ENCODE assay signal across 21 cellular contexts in the genomic region with DNA sequence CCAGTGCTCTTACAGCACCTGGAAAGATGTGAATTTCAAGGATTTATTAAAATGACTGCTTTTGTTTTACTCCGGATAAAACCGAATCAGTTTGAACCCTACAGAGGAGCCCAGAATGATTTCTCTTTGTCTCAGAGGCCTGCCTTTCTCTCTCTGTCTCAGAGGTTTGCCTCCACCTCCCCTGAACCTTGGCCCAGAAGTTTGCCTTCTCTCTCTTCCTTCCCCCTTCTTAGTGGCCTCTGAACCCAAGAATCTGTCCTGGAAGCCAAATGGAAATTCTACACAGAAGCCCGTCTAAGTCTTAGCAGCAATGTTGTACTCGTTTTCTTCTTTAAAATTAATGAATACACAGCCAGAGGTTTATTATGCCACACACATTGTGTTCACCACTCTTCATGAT.
DNase-seq lines count a peak whose midpoint lies in the region; ATAC-seq and TF ChIP-seq lines count a peak whose summit lies in the region.
"Had no signal": no experiment of that assay in that cellular context is flagged by ENCODE, and none has a peak within 500 bp of the region (broad histone marks: within the 10 kb centered on the region; RNA-seq: fewer than 3 reads in every experiment).

No MANE protein-coding gene starts in this region.

- no TSS peak for BruUV-seq in HCT116 (replicated peaks; lab: Mats Ljungman, UMichigan)
- no TSS peak for BruUV-seq in PC-9 (replicated peaks; lab: Mats Ljungman, UMichigan)

- ATAC-seq in HCT116 (no peak), left colon (peak; percentile 74)
- no peak for ATAC-seq in natural killer cell treated with Interleukin-12 subunit alpha and Interleukin-12 subunit beta and Interleukin-15 and Interleukin-18, amount 100 ng/mL, for 72 hours

- intact Hi-C loops in HCT116 (cut with micrococcal nuclease) (no loop called here), PC-9 (cut with micrococcal nuclease; ENCODE audit: unreplicated experiment) (no loop called here), left colon (cut with DNase I, micrococcal nuclease) (no loop called here)

- H3K27me3 ChIP-seq in HCT116 (ENCODE audit: insufficient read depth, low read length): no peaks in the 10 kb centered on the region
- H3K27me3 ChIP-seq in PC-9 (ENCODE audit: insufficient read depth, low read depth): peaks cover 6% of the 10 kb centered on the region; the same call in 1 of the 2 replicates
- peaks cover 22% of the 10 kb centered on the region for H3K27me3 ChIP-seq in skeletal muscle satellite cell (ENCODE audit: control insufficient read depth, insufficient read depth, low read length)
- H3K27me3 ChIP-seq: testis had no signal

- no peak overlapping the region for H3K27ac Mint-ChIP-seq in natural killer cell treated with Interleukin-12 subunit alpha and Interleukin-12 subunit beta and Interleukin-15 and Interleukin-18, amount 100 ng/mL, for 72 hours
- H3K27ac Mint-ChIP-seq: activated CD4-positive, alpha-beta T cell treated with anti-CD3 and anti-CD28 coated beads, Interleukin-2, amount 10 ng/mL, durations not matched to agents 24 days and 14 days; activated naive CD4-positive, alpha-beta T cell treated with anti-CD3 and anti-CD28 coated beads, Interleukin-2, amount 10 ng/mL, durations not matched to agents 7 days and 5 days; memory B cell; stimulated activated naive B cell treated with anti-CD40 and anti-IgM and Interleukin-4, amounts not matched to agents 10 μg/mL and 1 μg/mL and 100 μg/mL, for 72 hours had no signal

- no peaks in the 10 kb centered on the region for H3K9me3 Mint-ChIP-seq in natural killer cell treated with Interleukin-12 subunit alpha and Interleukin-12 subunit beta and Interleukin-15 and Interleukin-18, amount 100 ng/mL, for 72 hours
- H3K9me3 Mint-ChIP-seq: activated CD4-positive, alpha-beta T cell treated with anti-CD3 and anti-CD28 coated beads, Interleukin-2, amount 10 ng/mL, durations not matched to agents 24 days and 14 days; activated naive CD4-positive, alpha-beta T cell treated with anti-CD3 and anti-CD28 coated beads, Interleukin-2, amount 10 ng/mL, durations not matched to agents 7 days and 5 days; CD4-positive, alpha-beta memory T cell; memory B cell; stimulated activated naive B cell treated with anti-CD40 and anti-IgM and Interleukin-4, amounts not matched to agents 10 μg/mL and 1 μg/mL and 100 μg/mL, for 72 hours had no signal

- H3K27ac ChIP-seq in HCT116 (ENCODE audit: low read depth, low read length) (no peak overlapping the region), PC-9 (no peak overlapping the region)
- H3K27ac ChIP-seq: testis, VCaP had no signal

- DNase-seq in HCT116 (ENCODE audit: low read depth, low spot score) (no peak), PC-9 (no peak), left colon (no peak), AG08396 (ENCODE audit: low spot score) (no peak), GF-D8 (lab: John Stamatoyannopoulos, UW) (no peak)
- DNase-seq in natural killer cell treated with Interleukin-12 subunit alpha and Interleukin-12 subunit beta and Interleukin-15 and Interleukin-18, amount 100 ng/mL, for 72 hours (ENCODE audit: low spot score): no peak
- DNase-seq: activated CD4-positive, alpha-beta T cell treated with anti-CD3 and anti-CD28 coated beads, Interleukin-2, amount 10 ng/mL, durations not matched to agents 24 days and 14 days; activated naive CD4-positive, alpha-beta T cell treated with anti-CD3 and anti-CD28 coated beads, Interleukin-2, amount 10 ng/mL, durations not matched to agents 7 days and 5 days; cortex of kidney; NCI-H524 treated with DMSO at 0.1 percent for 48 hours; occipital lobe; RPMI8226; spleen; stimulated activated CD4-positive, alpha-beta T cell treated with anti-CD3 and anti-CD28 coated beads, Interleukin-4, amount 100 ng/mL, for 1 hour; stimulated activated naive B cell treated with anti-CD40 and anti-IgM and Interleukin-4, amounts not matched to agents 10 μg/mL and 1 μg/mL and 100 μg/mL, for 72 hours; testis had no signal

- POLR2A ChIA-PET in HCT116 (lab: Charles Lee): no interaction called here
- POLR2A ChIA-PET in PC-9 (lab: Charles Lee; ENCODE audit: unreplicated experiment): no interaction called here

- H3K9me3 ChIP-seq in HCT116 (ENCODE audit: control insufficient read depth in 1 of 2, insufficient read depth in 1 of 2, low read depth in 1 of 2, low read length in 2 of 2) (no peaks in the 10 kb centered on the region), PC-9 (ENCODE audit: insufficient read depth, low read depth) (no peaks in the 10 kb centered on the region), skeletal muscle satellite cell (replicated peaks; ENCODE audit: low read length) (no peaks in the 10 kb centered on the region)
- H3K9me3 ChIP-seq: spleen, testis had no signal

- CTCF ChIA-PET in HCT116 (lab: Charles Lee): no interaction called here
- CTCF ChIA-PET in PC-9 (lab: Charles Lee): no interaction called here

- no peaks in the 10 kb centered on the region for H3K36me3 Mint-ChIP-seq in natural killer cell treated with Interleukin-12 subunit alpha and Interleukin-12 subunit beta and Interleukin-15 and Interleukin-18, amount 100 ng/mL, for 72 hours
- H3K36me3 Mint-ChIP-seq: activated naive CD4-positive, alpha-beta T cell treated with anti-CD3 and anti-CD28 coated beads, Interleukin-2, amount 10 ng/mL, durations not matched to agents 7 days and 5 days; CD4-positive, alpha-beta memory T cell; memory B cell; stimulated activated naive B cell treated with anti-CD40 and anti-IgM and Interleukin-4, amounts not matched to agents 10 μg/mL and 1 μg/mL and 100 μg/mL, for 72 hours had no signal

- TF ChIP-seq CTCF in HCT116 (IDR thresholded peaks at IDR 0.05 in 2 of 3, conservative IDR thresholded peaks at IDR 0.05 in 1 of 3; ENCODE audit: borderline replicate concordance in 1 of 3, insufficient read depth in 1 of 3, low read depth in 2 of 3, low read length in 2 of 3) (no peak), PC-9 (conservative IDR thresholded peaks at IDR 0.05) (no peak)

- H3K4me1 Mint-ChIP-seq in natural killer cell treated with Interleukin-12 subunit alpha and Interleukin-12 subunit beta and Interleukin-15 and Interleukin-18, amount 100 ng/mL, for 72 hours (ENCODE audit: low read depth in 2 of 2): no peaks in the 10 kb centered on the region
- H3K4me1 Mint-ChIP-seq: activated CD4-positive, alpha-beta T cell treated with anti-CD3 and anti-CD28 coated beads, Interleukin-2, amount 10 ng/mL, durations not matched to agents 24 days and 14 days; activated naive CD4-positive, alpha-beta T cell treated with anti-CD3 and anti-CD28 coated beads, Interleukin-2, amount 10 ng/mL, durations not matched to agents 7 days and 5 days had no signal

- no peak for TF ChIP-seq POLR2A in HCT116 (IDR thresholded peaks at IDR 0.05; ENCODE audit: borderline replicate concordance, extremely low read depth, insufficient read depth, insufficient read length)

- H3K4me1 ChIP-seq in HCT116 (ENCODE audit: control insufficient read depth in 1 of 2, insufficient read depth in 2 of 2, low read length in 2 of 2): peaks cover 0 to 7% of the 10 kb centered on the region in 2 experiments; a peak in 1 of 4 replicates
- no peaks in the 10 kb centered on the region for H3K4me1 ChIP-seq in PC-9 (replicated peaks; ENCODE audit: insufficient read depth)
- no peaks in the 10 kb centered on the region for H3K4me1 ChIP-seq in skeletal muscle satellite cell (ENCODE audit: control insufficient read depth, insufficient read depth, low read length)

- no peak overlapping the region for H3K9ac ChIP-seq in HCT116 (ENCODE audit: low read length)
- H3K9ac ChIP-seq in skeletal muscle satellite cell (ENCODE audit: low read depth, low read length): no peak overlapping the region

- no peak for TF ChIP-seq RAD21 in HCT116 (IDR thresholded peaks at IDR 0.05; ENCODE audit: low read depth)

- RAD21 ChIA-PET in HCT116 (lab: Charles Lee; ENCODE audit: low non-redundant PET in 1 of 2, low total read pairs in 2 of 2, uncharacterized antibody in 2 of 2, unreplicated experiment in 2 of 2): no interaction called here

- H3K36me3 ChIP-seq in HCT116 (ENCODE audit: control insufficient read depth in 1 of 2, insufficient read depth in 2 of 2, low read length in 2 of 2): no peaks in the 10 kb centered on the region
- H3K36me3 ChIP-seq in PC-9 (ENCODE audit: low read depth): no peaks in the 10 kb centered on the region
- H3K36me3 ChIP-seq in skeletal muscle satellite cell (ENCODE audit: insufficient read depth, low read length): no peaks in the 10 kb centered on the region
- H3K36me3 ChIP-seq: spleen had no signal

- H3K27me3 Mint-ChIP-seq in natural killer cell treated with Interleukin-12 subunit alpha and Interleukin-12 subunit beta and Interleukin-15 and Interleukin-18, amount 100 ng/mL, for 72 hours: peaks cover 2 to 7% of the 10 kb centered on the region in 2 donors

- H3K4me3 ChIP-seq in HCT116 (replicated peaks in 1 of 2; ENCODE audit: low read depth in 1 of 2, low read length in 2 of 2): no peak overlapping the region
- no peak overlapping the region for H3K4me3 ChIP-seq in PC-9
- no peak overlapping the region for H3K4me3 ChIP-seq in skeletal muscle satellite cell (ENCODE audit: low read length)
- H3K4me3 ChIP-seq: K562, spleen, testis had no signal

- no peaks in the 10 kb centered on the region for H3F3A ChIP-seq in PC-9 (ENCODE audit: insufficient read depth, low read depth)

- peak overlapping the region; percentile 91 for H2AFZ ChIP-seq in HCT116 (ENCODE audit: low read depth, low read length, poor library complexity, severe bottlenecking)
- 0 out of 2 replicates have a peak overlapping the region, but pooled peaks have one; percentile 6 for H2AFZ ChIP-seq in PC-9

- H3K9me2 ChIP-seq in HCT116 (ENCODE audit: insufficient read depth) (no peaks in the 10 kb centered on the region), PC-9 (ENCODE audit: insufficient read depth) (no peaks in the 10 kb centered on the region)

- no peaks in the 10 kb centered on the region for H4K20me1 ChIP-seq in HCT116 (ENCODE audit: insufficient read depth)
- H4K20me1 ChIP-seq in PC-9 (ENCODE audit: insufficient read depth): no peaks in the 10 kb centered on the region

- H3K79me2 ChIP-seq in HCT116 (ENCODE audit: insufficient read depth, low read length): no peaks in the 10 kb centered on the region
- H3K79me2 ChIP-seq in PC-9 (ENCODE audit: low read depth): no peaks in the 10 kb centered on the region

- H3K4me3 Mint-ChIP-seq in natural killer cell treated with Interleukin-12 subunit alpha and Interleukin-12 subunit beta and Interleukin-15 and Interleukin-18, amount 100 ng/mL, for 72 hours: no peak overlapping the region
- H3K4me3 Mint-ChIP-seq: activated CD4-positive, alpha-beta T cell treated with anti-CD3 and anti-CD28 coated beads, Interleukin-2, amount 10 ng/mL, durations not matched to agents 24 days and 14 days; activated naive CD4-positive, alpha-beta T cell treated with anti-CD3 and anti-CD28 coated beads, Interleukin-2, amount 10 ng/mL, durations not matched to agents 7 days and 5 days; CD4-positive, alpha-beta memory T cell; memory B cell; stimulated activated naive B cell treated with anti-CD40 and anti-IgM and Interleukin-4, amounts not matched to agents 10 μg/mL and 1 μg/mL and 100 μg/mL, for 72 hours had no signal

- H3K4me2 ChIP-seq in HCT116 (ENCODE audit: low read length) (no peak overlapping the region), PC-9 (no peak overlapping the region), skeletal muscle satellite cell (ENCODE audit: low read length) (peak overlapping the region; percentile 74)

TF ChIP-seq in HCT116, 20 proteins besides CTCF, POLR2A, EP300 and RAD21:
- no peak for TF ChIP-seq TCF7L2 (IDR thresholded peaks at IDR 0.05; ENCODE audit: borderline replicate concordance, extremely low read depth, insufficient read depth, insufficient read length)
